17 cellular contexts compared by ENCODE assay signal in the genomic region with DNA sequence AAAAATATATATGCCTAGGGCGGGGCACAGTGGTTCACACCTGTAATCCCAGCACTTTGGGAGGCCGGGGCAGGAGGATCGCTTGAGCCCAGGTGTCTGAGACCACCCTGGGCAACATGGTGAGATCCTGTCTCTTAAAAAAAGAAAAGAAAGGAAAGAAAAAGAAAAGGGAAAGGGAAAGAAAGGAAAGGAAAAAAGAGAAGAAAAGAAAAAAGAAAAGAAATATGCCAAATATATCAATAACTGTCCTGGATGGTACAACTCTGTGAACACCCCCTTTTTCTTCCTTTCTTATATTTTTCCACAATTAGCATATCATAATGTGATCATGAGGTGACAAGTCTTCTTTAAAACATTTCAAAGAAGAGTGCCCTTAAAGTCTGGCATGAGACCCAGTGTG. TPM values are rescaled to one million over a fixed set of nuclear protein-coding genes. Genes with fewer than 3 reads are reported as not detected.
"Had no signal": no experiment of that assay in that cellular context is flagged by ENCODE, and none has a peak within 500 bp of the region (broad histone marks: within the 10 kb centered on the region; RNA-seq: fewer than 3 reads in every experiment).

No MANE protein-coding gene starts in this region.

- H3K4me3 ChIP-seq: mucosa of descending colon, SK-N-MC, thoracic aorta had no signal

- H3K36me3 ChIP-seq: thoracic aorta had no signal

- H3K4me3 Mint-ChIP-seq: activated naive CD4-positive, alpha-beta T cell treated with anti-CD3 and anti-CD28 coated beads, Interleukin-2, amount 10 ng/mL, durations not matched to agents 7 days and 5 days; central memory CD8-positive, alpha-beta T cell; naive thymus-derived CD4-positive, alpha-beta T cell had no signal

- ATAC-seq: activated CD4-positive, CD25-positive, alpha-beta regulatory T cell treated with anti-CD3 and anti-CD28 coated beads, Interleukin-2, amount 50 U/mL, for 24 hours; mucosa of descending colon; naive thymus-derived CD4-positive, alpha-beta T cell had no signal

- H3K9me3 ChIP-seq: mucosa of descending colon, thoracic aorta had no signal

- H3K9me3 Mint-ChIP-seq: activated naive CD4-positive, alpha-beta T cell treated with anti-CD3 and anti-CD28 coated beads, Interleukin-2, amount 10 ng/mL, durations not matched to agents 7 days and 5 days; activated T-helper 2 cell treated with anti-CD3 and anti-CD28 coated beads, Interferon-gamma antibody, Interleukin-2, Interleukin-4, amounts not matched to agents 10 μg/mL and 5 μg/mL and 100 μg/mL, durations not matched to agents 14 hours and 24 hours and 36 hours; central memory CD8-positive, alpha-beta T cell; naive thymus-derived CD4-positive, alpha-beta T cell had no signal

- H3K27ac Mint-ChIP-seq: activated naive CD4-positive, alpha-beta T cell treated with anti-CD3 and anti-CD28 coated beads, Interleukin-2, amount 10 ng/mL, durations not matched to agents 7 days and 5 days; activated T-helper 2 cell treated with anti-CD3 and anti-CD28 coated beads, Interferon-gamma antibody, Interleukin-2, Interleukin-4, amounts not matched to agents 10 μg/mL and 5 μg/mL and 100 μg/mL, durations not matched to agents 14 hours and 24 hours and 36 hours had no signal

- H3K4me1 Mint-ChIP-seq: central memory CD8-positive, alpha-beta T cell had no signal

- DNase-seq: activated naive CD4-positive, alpha-beta T cell treated with anti-CD3 and anti-CD28 coated beads, Interleukin-2, amount 10 ng/mL, durations not matched to agents 7 days and 5 days; cortex of kidney; effector memory CD4-positive, alpha-beta T cell; mammary epithelial cell; naive thymus-derived CD4-positive, alpha-beta T cell; nucleus accumbens; small intestine; stimulated activated CD4-positive, alpha-beta T cell treated with anti-CD3 and anti-CD28 coated beads, Interleukin-4, amount 100 ng/mL, for 24 hours; stimulated activated naive CD4-positive, alpha-beta T cell; T-helper 9 cell had no signal

- H3K36me3 Mint-ChIP-seq: activated naive CD4-positive, alpha-beta T cell treated with anti-CD3 and anti-CD28 coated beads, Interleukin-2, amount 10 ng/mL, durations not matched to agents 7 days and 5 days; naive thymus-derived CD4-positive, alpha-beta T cell had no signal

- H3K27ac ChIP-seq: epithelial cell of prostate, SK-N-MC, thoracic aorta had no signal

RNA-seq across cellular contexts. Expression of gene CUEDC1, which starts 44.8 kb away (rescaled TPM):
- polyA plus RNA-seq: naive thymus-derived CD4-positive, alpha-beta T cell had no signal
